ENCODE assay signal across 22 cellular contexts in the genomic region with DNA sequence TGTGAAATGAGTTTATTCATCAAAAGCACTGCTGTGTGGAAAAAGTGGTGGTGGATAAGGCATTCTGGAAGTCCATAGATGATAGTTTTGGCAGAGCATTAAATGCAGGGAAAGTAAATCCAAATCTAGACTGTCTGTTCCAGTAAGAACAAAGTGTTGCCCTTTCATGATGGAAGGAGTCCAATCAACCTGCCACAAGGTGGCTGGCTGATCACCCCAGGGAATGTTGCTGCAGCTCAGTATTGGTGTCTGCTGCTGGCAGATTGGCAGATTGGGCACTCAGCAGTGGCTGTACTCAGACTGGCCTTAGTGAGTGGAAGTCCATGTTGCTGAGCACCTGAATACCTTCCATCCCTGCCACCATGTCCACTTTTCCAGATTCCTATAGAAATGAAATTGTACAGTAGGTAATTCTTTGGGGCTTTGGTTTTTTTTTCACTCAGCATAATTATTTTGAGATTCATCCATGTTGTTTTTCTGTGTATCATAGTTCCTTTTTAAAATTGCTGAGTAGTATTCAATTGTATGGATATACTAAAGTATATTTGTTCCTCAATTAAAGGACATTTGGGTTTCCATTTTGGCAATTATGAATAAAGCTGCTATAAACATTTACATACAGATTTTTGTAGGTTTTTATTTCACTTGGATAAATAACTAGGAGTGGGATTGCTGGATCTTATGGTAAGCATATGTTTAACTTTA. TPM values are rescaled to one million over a fixed set of nuclear protein-coding genes. Genes with fewer than 3 reads are reported as not detected.
"Had no signal": no experiment of that assay in that cellular context is flagged by ENCODE, and none has a peak within 500 bp of the region (broad histone marks: within the 10 kb centered on the region; RNA-seq: fewer than 3 reads in every experiment).

No MANE protein-coding gene starts in this region.

- H3K36me3 ChIP-seq: colonic mucosa, uterus had no signal

- FAIRE-seq: frontal cortex, keratinocyte, TTC549 had no signal

- H3K27me3 ChIP-seq: body of pancreas, colonic mucosa, tibial artery, uterus had no signal

- H3K4me1 ChIP-seq: body of pancreas, colonic mucosa, tibial artery, uterus had no signal

- H3K4me3 ChIP-seq: body of pancreas, colonic mucosa, tibial artery, uterus had no signal

- ATAC-seq: activated CD4-positive, alpha-beta T cell treated with anti-CD3 and anti-CD28 coated beads for 36 hours; activated T-helper 17 cell treated with anti-CD3 and anti-CD28 coated beads, Interleukin-2, amount 50 U/mL, for 72 hours; body of pancreas; natural killer cell treated with Interleukin-12 subunit alpha and Interleukin-12 subunit beta and Interleukin-15 and Interleukin-18, amount 100 ng/mL, for 72 hours had no signal

- H3K27ac ChIP-seq: body of pancreas, colonic mucosa, neutrophil, tibial artery, uterus had no signal

- H3K9me3 ChIP-seq: body of pancreas, colonic mucosa, neutrophil, tibial artery, uterus had no signal

- DNase-seq: activated CD4-positive, alpha-beta memory T cell treated with anti-CD3 and anti-CD28 coated beads for 36 hours; activated CD4-positive, alpha-beta T cell treated with anti-CD3 and anti-CD28 coated beads for 36 hours; activated naive CD4-positive, alpha-beta T cell treated with Interleukin-2 at 50 U/mL for 16 hours; activated naive CD8-positive, alpha-beta T cell treated with anti-CD3 and anti-CD28 coated beads, Interleukin-2, amount 10 ng/mL, durations not matched to agents 7 days and 5 days; activated T-cell treated with anti-CD3 and anti-CD28 coated beads, Interleukin-2, amount 50 U/mL, for 1 hour; body of pancreas; caudate nucleus; colonic mucosa; hypothalamus; stimulated activated CD8-positive, alpha-beta memory T cell treated with anti-CD3 and anti-CD28 coated beads, Interleukin-4, amount 100 ng/mL, for 48 hours; stimulated activated naive CD4-positive, alpha-beta T cell; tibial artery; uterus had no signal

RNA-seq across cellular contexts. Expression of a gene that starts 50.6 kb away (rescaled TPM):
- total RNA-seq: body of pancreas, colonic mucosa, epithelial cell of proximal tubule, lung microvascular endothelial cell, mesothelial cell of epicardium, uterus had no signal
- polyA plus RNA-seq: keratinocyte had no signal
